9 cellular contexts compared by ENCODE assay signal in genomic region chr18:48133675-48134251, GRCh38.
A peak's percentile ranks its signal among the peaks of the same experiment; 100 is the strongest.
DNase-seq lines count a peak whose midpoint lies in the region; ATAC-seq, FAIRE-seq and TF ChIP-seq lines count a peak whose summit lies in the region.
"Had no signal": no experiment of that assay in that cellular context is flagged by ENCODE, and none has a peak within 500 bp of the region (broad histone marks: within the 10 kb centered on the region; RNA-seq: fewer than 3 reads in every experiment).

No MANE protein-coding gene starts in this region.

- ATAC-seq in sciatic nerve (peak; percentile 75), GM19467 (IDR thresholded peaks at IDR 0.05; ENCODE audit: unreplicated experiment) (no peak), HG03439 (IDR thresholded peaks at IDR 0.05; ENCODE audit: unreplicated experiment) (no peak)

- TF ChIP-seq CTCF in LNCaP clone FGC (IDR thresholded peaks at IDR 0.05; ENCODE audit: control insufficient read depth, extremely low read depth, insufficient read depth): no peak

- DNase-seq in LNCaP clone FGC (ENCODE audit: low read depth) (peak; percentile 88), NCI-H345 (lab: John Stamatoyannopoulos, UW) (peak; percentile 92), sciatic nerve (ENCODE audit: low spot score) (no peak), H54 (ENCODE audit: insufficient read length, low spot score) (no peak)
- no peak for DNase-seq in stimulated activated CD4-positive, alpha-beta T cell treated with anti-CD3 and anti-CD28 coated beads, Interleukin-15, amount 100 ng/mL, for 24 hours
- DNase-seq: amniotic stem cell had no signal

- intact Hi-C loops in sciatic nerve (cut with DNase I): no loop called here

- FAIRE-seq in endometrium (lab: Jason Lieb, UNC) (peak; percentile 8), H54 (lab: Jason Lieb, UNC) (no peak)

- no peak overlapping the region for H3K4me3 ChIP-seq in LNCaP clone FGC (ENCODE audit: low read depth, low read length)

- TF ChIP-seq POLR2A in H54 (IDR thresholded peaks at IDR 0.05; ENCODE audit: low read depth, low read length): no peak

Comparison
In these comparisons a context has a peak if more than half of its experiments do, and no peak if none do; other contexts are left out.
1. DNase-seq: peak in LNCaP clone FGC (single experiment) and NCI-H345 (single experiment); none in sciatic nerve (single experiment), H54 (single experiment) and stimulated activated CD4-positive, alpha-beta T cell treated with anti-CD3 and anti-CD28 coated beads, Interleukin-15, amount 100 ng/mL, for 24 hours (single experiment).